Comparison of ENCODE assay signal across 10 cellular contexts in genomic region chr3:152472606-152472954, GRCh38.
DNase-seq lines count a peak whose midpoint lies in the region; ATAC-seq, FAIRE-seq and TF ChIP-seq lines count a peak whose summit lies in the region.
"Had no signal": no experiment of that assay in that cellular context is flagged by ENCODE, and none has a peak within 500 bp of the region (broad histone marks: within the 10 kb centered on the region; RNA-seq: fewer than 3 reads in every experiment).

No MANE protein-coding gene starts in this region.

- H3K27me3 ChIP-seq in H1 (replicated peaks in 1 of 4; ENCODE audit: control insufficient read depth in 3 of 4, extremely low read depth in 1 of 4, insufficient read depth in 3 of 4, low read length in 3 of 4), result no peaks in the 10 kb centered on the region
- H3K27me3 ChIP-seq: foreskin keratinocyte had no signal

- peaks cover 12% of the 10 kb centered on the region for H3K4me1 Mint-ChIP-seq in activated T-cell treated with anti-CD3 and anti-CD28 coated beads, Interleukin-2, amount 50 U/mL, for 24 hours (ENCODE audit: low read depth)
- H3K4me1 Mint-ChIP-seq in stimulated activated memory B cell treated with anti-CD40 and anti-IgM and Interleukin-4, amounts not matched to agents 10 μg/mL and 1 μg/mL and 100 μg/mL, for 72 hours, result peaks cover 36% of the 10 kb centered on the region
- H3K4me1 Mint-ChIP-seq: nephron had no signal

- peak overlapping the region; percentile 59 for H3K4me3 Mint-ChIP-seq in activated T-cell treated with anti-CD3 and anti-CD28 coated beads, Interleukin-2, amount 50 U/mL, for 24 hours
- H3K4me3 Mint-ChIP-seq in stimulated activated memory B cell treated with anti-CD40 and anti-IgM and Interleukin-4, amounts not matched to agents 10 μg/mL and 1 μg/mL and 100 μg/mL, for 72 hours, result peak overlapping the region; percentile 40
- H3K4me3 Mint-ChIP-seq: nephron had no signal

- no peak overlapping the region for H3K9ac ChIP-seq in H1 (replicated peaks in 1 of 4; ENCODE audit: extremely low read depth in 1 of 4, low read depth in 3 of 4, low read length in 3 of 4)
- H3K9ac ChIP-seq in kidney (ENCODE audit: low read length in 2 of 2), result peak overlapping the region in 1 of 2 donors; percentile 57

- H3K56ac ChIP-seq in H1 (replicated peaks; ENCODE audit: insufficient read length, low read depth, low read length), result no peak overlapping the region

- peaks cover 0 to 3% of the 10 kb centered on the region in 2 experiments; a peak in 1 of 4 replicates for H3K9me3 ChIP-seq in H1 (ENCODE audit: insufficient read depth in 2 of 2, low read depth in 1 of 2, low read length in 1 of 2)
- no peaks in the 10 kb centered on the region for H3K9me3 ChIP-seq in kidney (ENCODE audit: control insufficient read depth in 1 of 2, low read length in 2 of 2)

- intact Hi-C loops in kidney (cut with DNase I), result no loop called here

- TF ChIP-seq RAD21 in H1 (IDR thresholded peaks at IDR 0.05 in 1 of 2, conservative IDR thresholded peaks at IDR 0.05 in 1 of 2; ENCODE audit: low read depth in 2 of 2, low read length in 2 of 2), result no peak

- TF ChIP-seq EP300 in H1 (IDR thresholded peaks at IDR 0.05; ENCODE audit: borderline replicate concordance in 1 of 2, low read depth in 2 of 2, low read length in 2 of 2), result no peak

- WGBS in H1 (ENCODE audit: extremely low coverage in 1 of 2, insufficient coverage in 1 of 2, insufficient read length in 1 of 2, insufficient replicate concordance in 2 of 2, low coverage in 1 of 2, low lambda C conversion rate in 2 of 2, missing lambda C conversion rate in 1 of 2), 2 experiments, result 95% methylated on average over 3 of the region's 3 CpGs; no CpG with 5 or more reads in 1 of the 2 experiments

- H2BK12ac ChIP-seq in H1 (ENCODE audit: low read depth, low read length), result no peak overlapping the region

- H3K9me3 Mint-ChIP-seq in activated T-cell treated with anti-CD3 and anti-CD28 coated beads, Interleukin-2, amount 50 U/mL, for 24 hours, result no peaks in the 10 kb centered on the region
- no peaks in the 10 kb centered on the region for H3K9me3 Mint-ChIP-seq in stimulated activated memory B cell treated with anti-CD40 and anti-IgM and Interleukin-4, amounts not matched to agents 10 μg/mL and 1 μg/mL and 100 μg/mL, for 72 hours

- no peak overlapping the region for H2BK5ac ChIP-seq in H1 (ENCODE audit: low read depth, low read length)

- H3K36me3 ChIP-seq in H1 (ENCODE audit: control insufficient read depth in 2 of 4, insufficient read depth in 4 of 4, low read length in 3 of 4) (no peaks in the 10 kb centered on the region), kidney (ENCODE audit: control insufficient read depth in 1 of 2, insufficient read depth in 2 of 2, low read length in 2 of 2) (no peaks in the 10 kb centered on the region)

- no peak overlapping the region for H3K4ac ChIP-seq in H1 (replicated peaks; ENCODE audit: insufficient read length, low read depth, low read length)

- H2AFZ ChIP-seq in H1 (ENCODE audit: low read length), result 0 out of 2 replicates have a peak overlapping the region, but pooled peaks have one; percentile 79

- peak overlapping the region; percentile 61 for H3K27ac Mint-ChIP-seq in activated T-cell treated with anti-CD3 and anti-CD28 coated beads, Interleukin-2, amount 50 U/mL, for 24 hours
- peak overlapping the region; percentile 73 for H3K27ac Mint-ChIP-seq in stimulated activated memory B cell treated with anti-CD40 and anti-IgM and Interleukin-4, amounts not matched to agents 10 μg/mL and 1 μg/mL and 100 μg/mL, for 72 hours
- H3K27ac Mint-ChIP-seq: nephron had no signal

- no peak overlapping the region for H3K23ac ChIP-seq in H1 (ENCODE audit: insufficient read length)

- H3K18ac ChIP-seq in H1 (ENCODE audit: extremely low read depth, low read length), result no peak overlapping the region

- H3K4me3 ChIP-seq in H1 (ENCODE audit: extremely low read depth in 1 of 4, insufficient read depth in 2 of 4, low read depth in 3 of 4, low read length in 4 of 4) (no peak overlapping the region), kidney (ENCODE audit: low read length in 2 of 2) (peak overlapping the region in 1 of 2 donors; percentile 53)

- peaks cover 1% of the 10 kb centered on the region for H3K36me3 Mint-ChIP-seq in activated T-cell treated with anti-CD3 and anti-CD28 coated beads, Interleukin-2, amount 50 U/mL, for 24 hours (ENCODE audit: low read depth)
- no peaks in the 10 kb centered on the region for H3K36me3 Mint-ChIP-seq in stimulated activated memory B cell treated with anti-CD40 and anti-IgM and Interleukin-4, amounts not matched to agents 10 μg/mL and 1 μg/mL and 100 μg/mL, for 72 hours

- H3K23me2 ChIP-seq in H1 (ENCODE audit: low read depth, low read length), result no peaks in the 10 kb centered on the region

- H3K27ac ChIP-seq in H1 (ENCODE audit: low read depth, low read length), result no peak overlapping the region
- no peak overlapping the region for H3K27ac ChIP-seq in kidney (ENCODE audit: low read depth in 2 of 2, low read length in 2 of 2)
- H3K27ac ChIP-seq: foreskin keratinocyte had no signal

- H4K8ac ChIP-seq in H1 (ENCODE audit: extremely low read depth, insufficient read depth, low read length), result no peak overlapping the region

- no peak for FAIRE-seq in H1 (lab: Jason Lieb, UNC)
- no peak for FAIRE-seq in kidney (lab: Jason Lieb, UNC)

- H2BK15ac ChIP-seq in H1 (ENCODE audit: low read length), result no peak overlapping the region

- no peak for TF ChIP-seq POLR2A in H1 (IDR thresholded peaks at IDR 0.05; ENCODE audit: control extremely low read depth in 1 of 2, low read depth in 2 of 2, low read length in 2 of 2)

- no peak for ATAC-seq in stimulated activated memory B cell treated with anti-CD40 and anti-IgM and Interleukin-4, amounts not matched to agents 10 μg/mL and 1 μg/mL and 100 μg/mL, for 72 hours
- ATAC-seq in HG02870 (IDR thresholded peaks at IDR 0.05; ENCODE audit: unreplicated experiment) (no peak), HG03354 (IDR thresholded peaks at IDR 0.05; ENCODE audit: poor library complexity, severe bottlenecking, unreplicated experiment) (no peak)

- DNase-seq in activated T-cell treated with anti-CD3 and anti-CD28 coated beads, Interleukin-2, amount 50 U/mL, for 24 hours, result no peak
- DNase-seq in activated T-cell treated with anti-CD3 and anti-CD28 coated beads, Interleukin-2, amount 50 U/mL, for 48 hours, result no peak
- DNase-seq in NCI-H524 (lab: John Stamatoyannopoulos, UW) (peak; percentile 40 to 75), H1 (ENCODE audit: low read depth in 1 of 2, low spot score in 2 of 2) (no peak), kidney (no peak)

- POLR2A ChIA-PET in H1 (lab: Charles Lee; ENCODE audit: partially characterized antibody), result no interaction called here

- TF ChIP-seq CTCF in H1 (IDR thresholded peaks at IDR 0.05; ENCODE audit: control extremely low read depth in 1 of 3, insufficient read depth in 1 of 3, low read depth in 1 of 3, low read length in 3 of 3) (no peak), kidney (IDR thresholded peaks at IDR 0.05; ENCODE audit: borderline replicate concordance, extremely low read depth, insufficient read depth) (no peak)

- H4K20me1 ChIP-seq in H1 (replicated peaks in 1 of 2; ENCODE audit: control insufficient read depth in 1 of 2, insufficient read depth in 2 of 2, low read length in 2 of 2), result no peaks in the 10 kb centered on the region

- CTCF ChIA-PET in H1 (lab: Charles Lee; ENCODE audit: partially characterized antibody), result interaction anchor here (0.6 to 2.8 kb wide), 53 partner anchors 11 to 499 kb away, joined by 3 to 31 read pairs (median 4); no protein-coding TSS in a partner anchor

- no peak overlapping the region for H3K4me2 ChIP-seq in H1 (ENCODE audit: insufficient read depth in 1 of 2, low read depth in 2 of 2, low read length in 2 of 2)

- H3K27me3 Mint-ChIP-seq in activated T-cell treated with anti-CD3 and anti-CD28 coated beads, Interleukin-2, amount 50 U/mL, for 24 hours, result no peaks in the 10 kb centered on the region
- H3K27me3 Mint-ChIP-seq in stimulated activated memory B cell treated with anti-CD40 and anti-IgM and Interleukin-4, amounts not matched to agents 10 μg/mL and 1 μg/mL and 100 μg/mL, for 72 hours, result no peaks in the 10 kb centered on the region

- no peaks in the 10 kb centered on the region for H3K79me1 ChIP-seq in H1 (ENCODE audit: low read depth, low read length)

- H3K14ac ChIP-seq in H1 (ENCODE audit: insufficient read length), result no peak overlapping the region

- no peak overlapping the region for H4K91ac ChIP-seq in H1 (replicated peaks; ENCODE audit: insufficient read length, low read length)

- H2BK120ac ChIP-seq in H1 (replicated peaks; ENCODE audit: low read depth, low read length), result no peak overlapping the region

- no peak overlapping the region for H2AK5ac ChIP-seq in H1 (ENCODE audit: low read depth, low read length)

- H3K4me1 ChIP-seq in H1 (replicated peaks in 1 of 4; ENCODE audit: control insufficient read depth in 3 of 4, insufficient read depth in 4 of 4, low read length in 3 of 4) (no peaks in the 10 kb centered on the region), kidney (ENCODE audit: control insufficient read depth in 1 of 2, insufficient read depth in 1 of 2, low read depth in 1 of 2, low read length in 2 of 2) (peaks cover 0 to 4% of the 10 kb centered on the region in 2 donors)
- H3K4me1 ChIP-seq: foreskin keratinocyte had no signal

- H2BK20ac ChIP-seq in H1 (ENCODE audit: low read length), result peak overlapping the region; percentile 26; the same call in 1 of the 2 replicates

- no peaks in the 10 kb centered on the region for H3K79me2 ChIP-seq in H1 (ENCODE audit: control insufficient read depth in 1 of 2, insufficient read depth in 2 of 2, low read length in 2 of 2)

- no peak overlapping the region for H4K5ac ChIP-seq in H1 (ENCODE audit: insufficient read length, low read depth, low read length)

TF ChIP-seq in H1, 55 proteins besides CTCF, POLR2A, EP300 and RAD21 (continues in another document):
- TF ChIP-seq SP1 (IDR thresholded peaks at IDR 0.05; ENCODE audit: low read depth, low read length) (no peak), BRCA1 (IDR thresholded peaks at IDR 0.05; ENCODE audit: low read depth, low read length) (no peak), YY1 (IDR thresholded peaks at IDR 0.05; ENCODE audit: low read depth, low read length) (no peak), TCF12 (IDR thresholded peaks at IDR 0.05; ENCODE audit: low read depth, low read length) (no peak), TAF7 (optimal IDR thresholded peaks at IDR 0.05; ENCODE audit: borderline replicate concordance, low read depth, low read length) (no peak), KDM5A (IDR thresholded peaks at IDR 0.05; ENCODE audit: low read length) (no peak), USF2 (IDR thresholded peaks at IDR 0.05; ENCODE audit: low read length) (no peak), FOSL1 (IDR thresholded peaks at IDR 0.05; ENCODE audit: insufficient read depth, low read depth, low read length) (no peak), TEAD4 (IDR thresholded peaks at IDR 0.05; ENCODE audit: low read depth, low read length) (no peak)

Comparison
In these comparisons a context has a peak if more than half of its experiments do, and no peak if none do; other contexts are left out.
1. DNase-seq: peak in NCI-H524 (2 of 2); none in activated T-cell treated with anti-CD3 and anti-CD28 coated beads, Interleukin-2, amount 50 U/mL, for 24 hours (single experiment), activated T-cell treated with anti-CD3 and anti-CD28 coated beads, Interleukin-2, amount 50 U/mL, for 48 hours (0 of 2), H1 (0 of 2) and kidney (single experiment).